Comparison of ENCODE assay signal across 9 cellular contexts in genomic region chr9:99296375-99296951, GRCh38.
A peak's percentile ranks its signal among the peaks of the same experiment; 100 is the strongest.
DNase-seq lines count a peak whose midpoint lies in the region; ATAC-seq, FAIRE-seq and TF ChIP-seq lines count a peak whose summit lies in the region.
"Had no signal": no experiment of that assay in that cellular context is flagged by ENCODE, and none has a peak within 500 bp of the region (broad histone marks: within the 10 kb centered on the region; RNA-seq: fewer than 3 reads in every experiment).

No MANE protein-coding gene starts in this region.

- TF ChIP-seq POLR2A in HepG2 (IDR thresholded peaks at IDR 0.05; ENCODE audit: insufficient read depth in 1 of 2, low read depth in 2 of 2, low read length in 2 of 2): no peak

- H3K27ac ChIP-seq in aorta (ENCODE audit: low read depth in 1 of 2, low read length in 2 of 2): no peak overlapping the region
- no peak overlapping the region for H3K27ac ChIP-seq in HepG2 (ENCODE audit: extremely low read length, insufficient read depth, low read length)

- no peak for TF ChIP-seq RAD21 in HepG2 (CRISPR knock-in tag; IDR thresholded peaks at IDR 0.05)

- in situ Hi-C loops in HepG2 (cut with HindIII; ENCODE audit: extremely low pct_ligation_motif_present, low pct_unique_long_range_greater_than_20kb): no loop called here

- CTCF ChIA-PET in HepG2 (lab: Yijun Ruan, JAX; ENCODE audit: low intra/inter-chr PET ratio, low total read pairs): no interaction called here

- no peaks in the 10 kb centered on the region for H3K27me3 ChIP-seq in aorta (ENCODE audit: control insufficient read depth in 1 of 2, insufficient read depth in 2 of 2, low read length in 1 of 2)
- peaks cover 3 to 9% of the 10 kb centered on the region in 2 experiments; a peak in 3 of 5 replicates for H3K27me3 ChIP-seq in HepG2 (ENCODE audit: control insufficient read depth in 1 of 2, insufficient read depth in 2 of 2, low read length in 2 of 2)

- no peak for TF ChIP-seq CTCF in HepG2 (CRISPR knock-in tag; IDR thresholded peaks at IDR 0.05)

- ATAC-seq in left colon (no peak), aorta (ENCODE audit: low FRiP score) (peak; percentile 37), GM19395 (IDR thresholded peaks at IDR 0.05; ENCODE audit: unreplicated experiment) (no peak), HepG2 (no peak)

- 41 to 54% methylated on average over 30 to 36 of the region's 36 CpGs for WGBS in aorta, 2 donors
- 51% methylated on average over 22 of the region's 36 CpGs for WGBS in HepG2 (ENCODE audit: low lambda C conversion rate)

- intact Hi-C loops in left colon (cut with DNase I, micrococcal nuclease) (no loop called here), aorta (cut with DNase I) (no loop called here), HepG2 (cut with micrococcal nuclease; ENCODE audit: unreplicated experiment) (no loop called here)

- H3K4me1 ChIP-seq in aorta (ENCODE audit: control insufficient read depth in 1 of 2, insufficient read depth in 2 of 2, low read length in 2 of 2): no peaks in the 10 kb centered on the region
- H3K4me1 ChIP-seq in HepG2 (ENCODE audit: insufficient read depth, low read length): no peaks in the 10 kb centered on the region

- no peaks in the 10 kb centered on the region for H3K79me2 ChIP-seq in HepG2 (ENCODE audit: insufficient read depth, low read length)

- no TSS peak for BruUV-seq in HepG2 (replicated peaks; lab: Mats Ljungman, UMichigan)

- H3K4me2 ChIP-seq in HepG2 (ENCODE audit: low read depth, low read length): no peak overlapping the region

- peak; percentile 24 for DNase-seq in stimulated activated CD8-positive, alpha-beta memory T cell treated with anti-CD3 and anti-CD28 coated beads, Interleukin-12 subunit alpha, Interleukin-12 subunit beta, amount 100 ng/mL, for 4 hours (ENCODE audit: low read depth)
- DNase-seq in stimulated activated CD8-positive, alpha-beta memory T cell treated with anti-CD3 and anti-CD28 coated beads, Interleukin-4, amount 100 ng/mL, for 48 hours: no peak
- DNase-seq in activated T-cell treated with anti-CD3 and anti-CD28 coated beads for 4 hours (peak; percentile 10), left colon (peak; percentile 26 to 38), aorta (peak; percentile 53 to 77), HepG2 (ENCODE audit: low spot score) (no peak), RPMI8226 (no peak)

- no peak overlapping the region for H2AFZ ChIP-seq in HepG2 (ENCODE audit: low read length)

- no peaks in the 10 kb centered on the region for H4K20me1 ChIP-seq in HepG2 (ENCODE audit: insufficient read depth, low read length)

- no peak overlapping the region for H3K9ac ChIP-seq in HepG2 (ENCODE audit: insufficient read depth, low read depth, low read length)

- H3K9me3 ChIP-seq in aorta (ENCODE audit: control insufficient read depth, low read length) (no peaks in the 10 kb centered on the region), HepG2 (ENCODE audit: low read length) (no peaks in the 10 kb centered on the region)

- POLR2A ChIA-PET in HepG2 (lab: Yijun Ruan, JAX): no interaction called here

- TF ChIP-seq EP300 in HepG2 (IDR thresholded peaks at IDR 0.05; ENCODE audit: low read depth in 2 of 2, low read length in 2 of 2) (no peak), HepG2 (CRISPR knock-in tag; IDR thresholded peaks at IDR 0.05; ENCODE audit: borderline replicate concordance) (no peak)

- no peak for FAIRE-seq in HepG2 (lab: Jason Lieb, UNC)
- FAIRE-seq: G401.6 had no signal

- H3K36me3 ChIP-seq in aorta (ENCODE audit: control insufficient read depth in 1 of 2, insufficient read depth in 2 of 2, low read length in 1 of 2) (no peaks in the 10 kb centered on the region), HepG2 (replicated peaks in 1 of 2; ENCODE audit: control insufficient read depth in 1 of 2, insufficient read depth in 2 of 2, low read length in 2 of 2) (no peaks in the 10 kb centered on the region)

- H3K4me3 ChIP-seq in aorta (ENCODE audit: low read length in 2 of 2): no peak overlapping the region
- no peak overlapping the region for H3K4me3 ChIP-seq in HepG2 (replicated peaks in 1 of 3; ENCODE audit: insufficient read depth in 1 of 3, low read depth in 2 of 3, low read length in 3 of 3)

TF ChIP-seq in HepG2, 621 proteins besides CTCF, POLR2A, EP300 and RAD21 (continues in another document):
- no peak for TF ChIP-seq ZNF780A (CRISPR knock-in tag; IDR thresholded peaks at IDR 0.05)
- TF ChIP-seq, protein P1, sequence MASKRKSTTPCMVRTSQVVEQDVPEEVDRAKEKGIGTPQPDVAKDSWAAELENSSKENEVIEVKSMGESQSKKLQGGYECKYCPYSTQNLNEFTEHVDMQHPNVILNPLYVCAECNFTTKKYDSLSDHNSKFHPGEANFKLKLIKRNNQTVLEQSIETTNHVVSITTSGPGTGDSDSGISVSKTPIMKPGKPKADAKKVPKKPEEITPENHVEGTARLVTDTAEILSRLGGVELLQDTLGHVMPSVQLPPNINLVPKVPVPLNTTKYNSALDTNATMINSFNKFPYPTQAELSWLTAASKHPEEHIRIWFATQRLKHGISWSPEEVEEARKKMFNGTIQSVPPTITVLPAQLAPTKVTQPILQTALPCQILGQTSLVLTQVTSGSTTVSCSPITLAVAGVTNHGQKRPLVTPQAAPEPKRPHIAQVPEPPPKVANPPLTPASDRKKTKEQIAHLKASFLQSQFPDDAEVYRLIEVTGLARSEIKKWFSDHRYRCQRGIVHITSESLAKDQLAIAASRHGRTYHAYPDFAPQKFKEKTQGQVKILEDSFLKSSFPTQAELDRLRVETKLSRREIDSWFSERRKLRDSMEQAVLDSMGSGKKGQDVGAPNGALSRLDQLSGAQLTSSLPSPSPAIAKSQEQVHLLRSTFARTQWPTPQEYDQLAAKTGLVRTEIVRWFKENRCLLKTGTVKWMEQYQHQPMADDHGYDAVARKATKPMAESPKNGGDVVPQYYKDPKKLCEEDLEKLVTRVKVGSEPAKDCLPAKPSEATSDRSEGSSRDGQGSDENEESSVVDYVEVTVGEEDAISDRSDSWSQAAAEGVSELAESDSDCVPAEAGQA (IDR thresholded peaks at IDR 0.05; ENCODE audit: low read depth): no peak
- TF ChIP-seq, protein P1 (CRISPR knock-in tag; IDR thresholded peaks at IDR 0.05; ENCODE audit: borderline replicate concordance): no peak
- TF ChIP-seq ZBED4 (CRISPR knock-in tag; IDR thresholded peaks at IDR 0.05; ENCODE audit: borderline replicate concordance): no peak
- TF ChIP-seq CEBPB (IDR thresholded peaks at IDR 0.05; ENCODE audit: borderline replicate concordance, low read depth, low read length): no peak
- no peak for TF ChIP-seq ZBTB37 (CRISPR knock-in tag; IDR thresholded peaks at IDR 0.05)
- no peak for TF ChIP-seq BRCA1 (CRISPR knock-in tag; IDR thresholded peaks at IDR 0.05)
- TF ChIP-seq ZBTB3 (CRISPR knock-in tag; IDR thresholded peaks at IDR 0.05; ENCODE audit: borderline replicate concordance, low read depth): no peak

Comparison
In these comparisons a context has a peak if more than half of its experiments do, and no peak if none do; other contexts are left out.
1. DNase-seq: peak in stimulated activated CD8-positive, alpha-beta memory T cell treated with anti-CD3 and anti-CD28 coated beads, Interleukin-12 subunit alpha, Interleukin-12 subunit beta, amount 100 ng/mL, for 4 hours (single experiment), activated T-cell treated with anti-CD3 and anti-CD28 coated beads for 4 hours (single experiment), left colon (2 of 2) and aorta (2 of 2); none in stimulated activated CD8-positive, alpha-beta memory T cell treated with anti-CD3 and anti-CD28 coated beads, Interleukin-4, amount 100 ng/mL, for 48 hours (single experiment), HepG2 (single experiment) and RPMI8226 (single experiment).